17 cellular contexts compared by ENCODE assay signal in the genomic region with DNA sequence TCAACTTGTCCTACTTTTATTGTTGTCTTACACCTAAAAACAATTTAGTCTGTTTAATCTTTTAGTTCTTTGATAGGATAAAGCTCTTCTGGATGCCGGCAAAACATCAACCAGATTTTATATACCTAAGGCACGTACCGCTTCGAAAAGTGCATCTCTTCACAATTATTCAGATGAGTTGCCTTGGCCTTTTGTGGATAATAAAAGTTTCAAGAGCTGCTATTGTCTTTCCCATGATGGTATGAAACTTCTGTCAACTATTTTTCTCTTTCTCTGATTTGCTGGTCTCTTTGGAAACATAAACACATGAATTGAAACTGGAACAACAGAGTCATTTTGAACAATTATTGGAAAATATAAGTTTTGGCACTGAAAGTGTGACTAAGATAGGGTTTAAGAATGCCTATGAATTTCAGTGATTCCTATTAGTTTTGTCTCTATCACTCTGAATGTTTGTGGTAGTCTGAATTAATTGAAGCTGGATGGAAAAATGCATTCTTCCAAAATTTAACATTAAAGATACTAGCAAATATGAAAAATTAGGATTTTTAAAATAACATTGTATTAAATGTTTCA.
"Had no signal": no experiment of that assay in that cellular context is flagged by ENCODE, and none has a peak within 500 bp of the region (broad histone marks: within the 10 kb centered on the region; RNA-seq: fewer than 3 reads in every experiment).

No MANE protein-coding gene starts in this region.

- H3K4me3 ChIP-seq: body of pancreas, dorsolateral prefrontal cortex, left ventricle myocardium inferior, prostate gland, right atrium auricular region, SJSA1, thoracic aorta, upper lobe of left lung had no signal

- H3K27me3 Mint-ChIP-seq: activated naive CD8-positive, alpha-beta T cell treated with anti-CD3 and anti-CD28 coated beads, Interleukin-2, amount 10 ng/mL, durations not matched to agents 7 days and 5 days had no signal

- H3K4me3 Mint-ChIP-seq: activated naive CD8-positive, alpha-beta T cell treated with anti-CD3 and anti-CD28 coated beads, Interleukin-2, amount 10 ng/mL, durations not matched to agents 7 days and 5 days; immature natural killer cell; neural crest cell had no signal

- H3K4me1 ChIP-seq: body of pancreas, left ventricle myocardium inferior, prostate gland, right atrium auricular region, SJSA1, upper lobe of left lung had no signal

- H3K27me3 ChIP-seq: body of pancreas, dorsolateral prefrontal cortex, right atrium auricular region, SJSA1, upper lobe of left lung had no signal

- H3K36me3 ChIP-seq: left ventricle myocardium inferior, prostate gland, right atrium auricular region, SJSA1, thoracic aorta, upper lobe of left lung, WERI-Rb-1 had no signal

- ATAC-seq: body of pancreas had no signal

- H3K27ac Mint-ChIP-seq: immature natural killer cell had no signal

- DNase-seq: activated CD4-positive, alpha-beta T cell treated with anti-CD3 and anti-CD28 coated beads for 4 hours; activated naive CD8-positive, alpha-beta T cell treated with anti-CD3 and anti-CD28 coated beads, Interleukin-2, amount 10 ng/mL, durations not matched to agents 7 days and 5 days; body of pancreas; dorsolateral prefrontal cortex; immature natural killer cell; kidney glomerular epithelial cell; left ventricle myocardium inferior; mammary epithelial cell; midbrain; stimulated activated CD4-positive, alpha-beta T cell treated with anti-CD3 and anti-CD28 coated beads, Interleukin-2, amount 100 ng/mL, for 24 hours; upper lobe of left lung; WERI-Rb-1 had no signal

- H3K27ac ChIP-seq: body of pancreas, left ventricle myocardium inferior, prostate gland, right atrium auricular region, SJSA1, thoracic aorta, upper lobe of left lung, WERI-Rb-1 had no signal

- H3K9me3 Mint-ChIP-seq: neural crest cell had no signal

- H3K9me3 ChIP-seq: body of pancreas, left ventricle myocardium inferior, prostate gland, right atrium auricular region, SJSA1, thoracic aorta, upper lobe of left lung had no signal

- H3K4me1 Mint-ChIP-seq: immature natural killer cell, neural crest cell had no signal
